Comparison of ENCODE assay signal across 12 cellular contexts in the genomic region with DNA sequence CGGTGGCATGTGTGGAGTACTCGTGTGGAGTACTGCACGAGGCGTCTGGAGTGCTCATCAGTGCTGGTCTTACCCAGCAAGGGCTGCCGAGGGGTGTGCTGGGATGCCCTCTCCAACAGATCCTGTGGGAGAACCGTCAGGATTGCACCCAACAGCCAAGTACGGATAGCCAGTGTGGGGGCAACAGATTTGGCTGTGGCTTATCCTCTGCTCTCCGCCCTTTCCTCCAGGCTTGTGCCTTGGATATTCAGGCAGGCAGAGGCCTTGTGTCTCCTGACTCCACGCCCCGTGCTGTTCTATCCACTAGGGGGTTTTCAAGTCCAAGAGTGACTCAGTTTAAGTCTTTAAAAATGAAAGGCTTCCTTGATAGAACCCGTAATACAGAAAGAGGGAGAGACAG.
A peak's percentile ranks its signal among the peaks of the same experiment; 100 is the strongest.
DNase-seq lines count a peak whose midpoint lies in the region; ATAC-seq and TF ChIP-seq lines count a peak whose summit lies in the region.
"Had no signal": no experiment of that assay in that cellular context is flagged by ENCODE, and none has a peak within 500 bp of the region (broad histone marks: within the 10 kb centered on the region; RNA-seq: fewer than 3 reads in every experiment).

No MANE protein-coding gene starts in this region.

- no CpG with 5 or more reads among the region's 11 CpGs for WGBS in iPS DF 6.9 (ENCODE audit: insufficient coverage, insufficient read length)
- 86 to 91% methylated on average over 11 of the region's 11 CpGs for WGBS in sigmoid colon, 2 donors

- DNase-seq in HCT116 (ENCODE audit: low read depth, low spot score) (no peak), SK-N-MC (ENCODE audit: low read depth, low spot score) (no peak), iPS DF 6.9 (ENCODE audit: low read depth, low spot score) (no peak), sigmoid colon (peak; percentile 46), DMS53 (lab: John Stamatoyannopoulos, UW) (no peak), HuH-7.5 (ENCODE audit: low spot score) (no peak)
- DNase-seq: activated T-cell treated with anti-CD3 and anti-CD28 coated beads for 4 hours, amniotic stem cell, kidney glomerular epithelial cell, naive B cell had no signal

- no peaks in the 10 kb centered on the region for H3K79me2 ChIP-seq in HCT116 (ENCODE audit: insufficient read depth, low read length)

- ATAC-seq in HCT116 (peak; percentile 63), GM18520 (IDR thresholded peaks at IDR 0.05; ENCODE audit: unreplicated experiment) (no peak)

- H2AFZ ChIP-seq in HCT116 (ENCODE audit: low read depth, low read length, poor library complexity, severe bottlenecking) = no peak overlapping the region

- H3K36me3 ChIP-seq in HCT116 (ENCODE audit: control insufficient read depth in 1 of 2, insufficient read depth in 2 of 2, low read length in 2 of 2) (no peaks in the 10 kb centered on the region), SK-N-MC (ENCODE audit: insufficient read depth, low read length) (no peaks in the 10 kb centered on the region), iPS DF 6.9 (ENCODE audit: control insufficient read depth, insufficient read depth, low read length) (no peaks in the 10 kb centered on the region), sigmoid colon (no peaks in the 10 kb centered on the region)

- H3K9ac ChIP-seq in HCT116 (ENCODE audit: low read length) (no peak overlapping the region), SK-N-MC (ENCODE audit: insufficient read length) (peak overlapping the region; percentile 52)

- no peak for TF ChIP-seq EP300 in sigmoid colon (IDR thresholded peaks at IDR 0.05)

- TF ChIP-seq CTCF in HCT116 (IDR thresholded peaks at IDR 0.05 in 2 of 3, conservative IDR thresholded peaks at IDR 0.05 in 1 of 3; ENCODE audit: borderline replicate concordance in 1 of 3, insufficient read depth in 1 of 3, low read depth in 2 of 3, low read length in 2 of 3) (peak in 2 of 3 experiments; percentile 6 to 29; a peak in 3 of 6 replicates), sigmoid colon (IDR thresholded peaks at IDR 0.05) (no peak)

- no TSS peak for BruUV-seq in HCT116 (replicated peaks; lab: Mats Ljungman, UMichigan)

- CTCF ChIA-PET in HCT116 (lab: Charles Lee) = no interaction called here

- TF ChIP-seq RAD21 in HCT116 (IDR thresholded peaks at IDR 0.05; ENCODE audit: low read depth) = no peak

- no peak overlapping the region for H3K4me3 ChIP-seq in HCT116 (replicated peaks in 1 of 2; ENCODE audit: low read depth in 1 of 2, low read length in 2 of 2)
- no peak overlapping the region; the same call in 1 of the 2 replicates for H3K4me3 ChIP-seq in SK-N-MC
- H3K4me3 ChIP-seq in iPS DF 6.9 (ENCODE audit: low read length) = no peak overlapping the region
- no peak overlapping the region for H3K4me3 ChIP-seq in sigmoid colon
- H3K4me3 ChIP-seq: skin epidermis had no signal

- TF ChIP-seq POLR2A in HCT116 (IDR thresholded peaks at IDR 0.05; ENCODE audit: borderline replicate concordance, extremely low read depth, insufficient read depth, insufficient read length) = no peak
- TF ChIP-seq POLR2A in sigmoid colon (IDR thresholded peaks at IDR 0.05) = no peak

- H3K9me3 ChIP-seq in HCT116 (ENCODE audit: control insufficient read depth in 1 of 2, insufficient read depth in 1 of 2, low read depth in 1 of 2, low read length in 2 of 2) = no peaks in the 10 kb centered on the region
- no peaks in the 10 kb centered on the region for H3K9me3 ChIP-seq in SK-N-MC (ENCODE audit: low read depth, low read length)
- H3K9me3 ChIP-seq in iPS DF 6.9 (ENCODE audit: control insufficient read depth, insufficient read depth, low read length) = no peaks in the 10 kb centered on the region
- no peaks in the 10 kb centered on the region for H3K9me3 ChIP-seq in sigmoid colon

- H3K27ac ChIP-seq in HCT116 (ENCODE audit: low read depth, low read length) (no peak overlapping the region), SK-N-MC (peak overlapping the region; percentile 98), iPS DF 6.9 (ENCODE audit: low read length) (peak overlapping the region; percentile 37), sigmoid colon (no peak overlapping the region)

- H3K9me2 ChIP-seq in HCT116 (ENCODE audit: insufficient read depth) = no peaks in the 10 kb centered on the region

- RAD21 ChIA-PET in HCT116 (lab: Charles Lee; ENCODE audit: low non-redundant PET in 1 of 2, low total read pairs in 2 of 2, uncharacterized antibody in 2 of 2, unreplicated experiment in 2 of 2) = no interaction called here

- H4K20me1 ChIP-seq in HCT116 (ENCODE audit: insufficient read depth) = no peaks in the 10 kb centered on the region

- no peak overlapping the region for H3K4me2 ChIP-seq in HCT116 (ENCODE audit: low read length)

- no peaks in the 10 kb centered on the region for H3K27me3 ChIP-seq in HCT116 (ENCODE audit: insufficient read depth, low read length)
- H3K27me3 ChIP-seq in iPS DF 6.9 (ENCODE audit: control insufficient read depth, insufficient read depth, low read length) = no peaks in the 10 kb centered on the region
- no peaks in the 10 kb centered on the region for H3K27me3 ChIP-seq in sigmoid colon

- H3K4me1 ChIP-seq in HCT116 (ENCODE audit: control insufficient read depth in 1 of 2, insufficient read depth in 2 of 2, low read length in 2 of 2) (no peaks in the 10 kb centered on the region), iPS DF 6.9 (ENCODE audit: control insufficient read depth, insufficient read depth, low read length) (peaks cover 19% of the 10 kb centered on the region), sigmoid colon (no peaks in the 10 kb centered on the region)

- POLR2A ChIA-PET in HCT116 (lab: Charles Lee) = no interaction called here

- intact Hi-C loops in HCT116 (cut with micrococcal nuclease) = no loop called here
- intact Hi-C loops in sigmoid colon (cut with DNase I) = no loop called here

TF ChIP-seq in HCT116, 20 proteins besides CTCF, POLR2A, EP300 and RAD21:
- TF ChIP-seq, protein P1, sequence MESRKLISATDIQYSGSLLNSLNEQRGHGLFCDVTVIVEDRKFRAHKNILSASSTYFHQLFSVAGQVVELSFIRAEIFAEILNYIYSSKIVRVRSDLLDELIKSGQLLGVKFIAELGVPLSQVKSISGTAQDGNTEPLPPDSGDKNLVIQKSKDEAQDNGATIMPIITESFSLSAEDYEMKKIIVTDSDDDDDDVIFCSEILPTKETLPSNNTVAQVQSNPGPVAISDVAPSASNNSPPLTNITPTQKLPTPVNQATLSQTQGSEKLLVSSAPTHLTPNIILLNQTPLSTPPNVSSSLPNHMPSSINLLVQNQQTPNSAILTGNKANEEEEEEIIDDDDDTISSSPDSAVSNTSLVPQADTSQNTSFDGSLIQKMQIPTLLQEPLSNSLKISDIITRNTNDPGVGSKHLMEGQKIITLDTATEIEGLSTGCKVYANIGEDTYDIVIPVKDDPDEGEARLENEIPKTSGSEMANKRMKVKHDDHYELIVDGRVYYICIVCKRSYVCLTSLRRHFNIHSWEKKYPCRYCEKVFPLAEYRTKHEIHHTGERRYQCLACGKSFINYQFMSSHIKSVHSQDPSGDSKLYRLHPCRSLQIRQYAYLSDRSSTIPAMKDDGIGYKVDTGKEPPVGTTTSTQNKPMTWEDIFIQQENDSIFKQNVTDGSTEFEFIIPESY (IDR thresholded peaks at IDR 0.05; ENCODE audit: extremely low read depth, insufficient replicate concordance, low read length) = no peak
- TF ChIP-seq EZH2 (IDR thresholded peaks at IDR 0.05) (no peak), EGR1 (IDR thresholded peaks at IDR 0.05; ENCODE audit: low read depth) (no peak), FOSL1 (IDR thresholded peaks at IDR 0.05; ENCODE audit: low read depth) (no peak), CBX3 (IDR thresholded peaks at IDR 0.05; ENCODE audit: low read depth) (no peak)
- TF ChIP-seq, protein P2, sequence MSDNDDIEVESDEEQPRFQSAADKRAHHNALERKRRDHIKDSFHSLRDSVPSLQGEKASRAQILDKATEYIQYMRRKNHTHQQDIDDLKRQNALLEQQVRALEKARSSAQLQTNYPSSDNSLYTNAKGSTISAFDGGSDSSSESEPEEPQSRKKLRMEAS (IDR thresholded peaks at IDR 0.05) = no peak

Comparison
In these comparisons a context has a peak if more than half of its experiments do, and no peak if none do; other contexts are left out.
1. H3K27ac ChIP-seq: peak in SK-N-MC (single experiment) and iPS DF 6.9 (single experiment); none in HCT116 (single experiment) and sigmoid colon (0 of 4).
2. CTCF ChIP-seq: peak in HCT116 (2 of 3); none in sigmoid colon (0 of 4).